ENCODE assay signal across 8 cellular contexts in the genomic region with DNA sequence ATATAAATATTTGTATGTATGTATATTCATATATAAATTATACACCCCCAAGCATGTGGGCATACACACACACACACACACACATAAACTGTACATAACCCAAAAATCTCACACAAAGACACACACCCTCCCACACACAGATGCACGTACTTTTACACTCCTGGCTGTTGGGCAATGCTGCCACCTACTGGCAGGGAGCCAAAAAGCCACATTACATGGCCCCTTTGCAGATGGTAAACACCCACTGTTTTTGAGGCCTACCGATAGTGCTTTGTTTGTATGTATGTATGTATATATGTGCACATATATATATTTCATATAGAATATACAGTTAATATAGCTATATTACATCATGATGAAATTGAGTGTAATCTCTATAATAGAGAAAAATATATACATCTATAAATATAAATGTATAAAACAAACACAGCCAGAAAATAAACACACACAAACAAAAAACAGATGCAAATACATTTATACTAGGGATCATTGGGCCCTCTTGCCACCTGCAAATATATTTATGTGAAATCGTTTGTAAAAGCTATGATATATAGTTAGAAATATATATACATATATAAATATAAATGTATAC.
DNase-seq lines count a peak whose midpoint lies in the region; ATAC-seq and TF ChIP-seq lines count a peak whose summit lies in the region.

No MANE protein-coding gene starts in this region.

- H3K27me3 ChIP-seq in GM23248 (replicated peaks; ENCODE audit: insufficient read depth) (peaks cover 1% of the 10 kb centered on the region; the same call in 1 of the 2 replicates), trophoblast cell (ENCODE audit: insufficient read depth, low read length) (no peaks in the 10 kb centered on the region), upper lobe of left lung (no peaks in the 10 kb centered on the region)

- no peaks in the 10 kb centered on the region for H3F3A ChIP-seq in GM23248 (ENCODE audit: insufficient read depth)

- H3K4me1 ChIP-seq in GM23248 (ENCODE audit: insufficient read depth) = no peaks in the 10 kb centered on the region
- no peaks in the 10 kb centered on the region for H3K4me1 ChIP-seq in trophoblast cell (ENCODE audit: control insufficient read depth in 1 of 2, insufficient read depth in 2 of 2, low read length in 2 of 2)
- H3K4me1 ChIP-seq in upper lobe of left lung = no peaks in the 10 kb centered on the region

- DNase-seq in G401 (ENCODE audit: low spot score) (peak; percentile 67), GM23248 (peak; percentile 71), SHP77 (lab: John Stamatoyannopoulos, UW) (peak; percentile 55 to 73), globus pallidus (ENCODE audit: low spot score) (peak; percentile 56), trophoblast cell (peak; percentile 70 to 92), upper lobe of left lung (peak in 1 of 2 donors; percentile 83)
- peak; percentile 93 for DNase-seq in activated effector memory CD4-positive, alpha-beta T cell treated with anti-CD3 and anti-CD28 coated beads, Interleukin-2, amount 50 U/mL, for 16 hours

- H3K27ac ChIP-seq in GM23248 = no peak overlapping the region
- no peak overlapping the region for H3K27ac ChIP-seq in trophoblast cell (ENCODE audit: low read depth, low read length)
- no peak overlapping the region for H3K27ac ChIP-seq in upper lobe of left lung

- peak; percentile 76 to 85 for ATAC-seq in upper lobe of left lung (ENCODE audit: low FRiP score in 2 of 2)

- no peak for TF ChIP-seq EP300 in upper lobe of left lung (IDR thresholded peaks at IDR 0.05)

- H3K9me2 ChIP-seq in GM23248 (ENCODE audit: insufficient read depth) = no peaks in the 10 kb centered on the region

- H2AK5ac ChIP-seq in trophoblast cell (ENCODE audit: low read length) = no peak overlapping the region

- H3K79me2 ChIP-seq in GM23248 (ENCODE audit: insufficient read depth) (no peaks in the 10 kb centered on the region), trophoblast cell (ENCODE audit: control insufficient read depth, insufficient read depth, low read length, poor library complexity) (no peaks in the 10 kb centered on the region)

- H4K8ac ChIP-seq in trophoblast cell (ENCODE audit: low read depth, low read length) = no peak overlapping the region

- no peak overlapping the region for H2AFZ ChIP-seq in GM23248
- H2AFZ ChIP-seq in trophoblast cell (ENCODE audit: insufficient read depth, low read length, poor library complexity) = no peak overlapping the region

- peak; percentile 87 for TF ChIP-seq CTCF in LNCAP (IDR thresholded peaks at IDR 0.05)
- TF ChIP-seq CTCF in upper lobe of left lung (IDR thresholded peaks at IDR 0.05) = peak; percentile 30 to 67 (median 52)

- no peak overlapping the region for H4K12ac ChIP-seq in trophoblast cell (ENCODE audit: low read depth, low read length)

- no peaks in the 10 kb centered on the region for H4K20me1 ChIP-seq in GM23248 (ENCODE audit: insufficient read depth)

- H2BK12ac ChIP-seq in trophoblast cell (ENCODE audit: low read length) = no peak overlapping the region

- no peak overlapping the region for H3K9ac ChIP-seq in GM23248
- H3K9ac ChIP-seq in trophoblast cell (ENCODE audit: low read length) = no peak overlapping the region

- no peak for TF ChIP-seq POLR2A in upper lobe of left lung (IDR thresholded peaks at IDR 0.05)

- no peaks in the 10 kb centered on the region for H3K36me3 ChIP-seq in GM23248 (ENCODE audit: low read depth)
- no peaks in the 10 kb centered on the region for H3K36me3 ChIP-seq in trophoblast cell (ENCODE audit: control insufficient read depth in 1 of 2, insufficient read depth in 2 of 2, low read length in 2 of 2)
- H3K36me3 ChIP-seq in upper lobe of left lung = no peaks in the 10 kb centered on the region

- no peak overlapping the region for H3K14ac ChIP-seq in trophoblast cell (ENCODE audit: low read length)

- no peak overlapping the region for H3K4me3 ChIP-seq in GM23248
- no peak overlapping the region for H3K4me3 ChIP-seq in trophoblast cell (ENCODE audit: low read depth, low read length)
- no peak overlapping the region for H3K4me3 ChIP-seq in upper lobe of left lung

- H3K9me3 ChIP-seq in GM23248 (ENCODE audit: low read depth) = no peaks in the 10 kb centered on the region
- peaks cover 2% of the 10 kb centered on the region for H3K9me3 ChIP-seq in trophoblast cell (ENCODE audit: insufficient read depth, low read depth, low read length)
- H3K9me3 ChIP-seq in upper lobe of left lung = no peaks in the 10 kb centered on the region

- in situ Hi-C loops in G401 (cut with HindIII; ENCODE audit: low sequenced_read_pairs) (no loop called here), GM23248 (cut with MboI) (no loop called here)

- H4K91ac ChIP-seq in trophoblast cell (ENCODE audit: low read depth, low read length) = no peak overlapping the region

- no peak overlapping the region for H2BK5ac ChIP-seq in trophoblast cell (ENCODE audit: low read depth, low read length, poor library complexity)

- no peak overlapping the region for H3K4ac ChIP-seq in trophoblast cell (ENCODE audit: low read depth, low read length)

- H3K4me2 ChIP-seq in GM23248 (ENCODE audit: unreplicated experiment) (no peak overlapping the region), trophoblast cell (ENCODE audit: low read length) (no peak overlapping the region)

- WGBS in GM23248 (ENCODE audit: low coverage in 1 of 2, low lambda C conversion rate in 2 of 2, missing lambda C conversion rate in 2 of 2), 2 experiments = 9 to 12% methylated on average over 3 of the region's 3 CpGs
- WGBS in trophoblast cell (ENCODE audit: extremely low coverage, insufficient coverage, insufficient read length) = no CpG with 5 or more reads among the region's 3 CpGs
- 11 to 13% methylated on average over 3 of the region's 3 CpGs for WGBS in upper lobe of left lung, 2 donors

- no peak overlapping the region for H3K23ac ChIP-seq in trophoblast cell (ENCODE audit: low read length)

- H3K79me1 ChIP-seq in trophoblast cell (ENCODE audit: low read length) = no peaks in the 10 kb centered on the region

- no peak overlapping the region for H2BK120ac ChIP-seq in trophoblast cell (ENCODE audit: insufficient read depth, low read length, poor library complexity)

- no peak overlapping the region for H3K18ac ChIP-seq in trophoblast cell (ENCODE audit: low read length)
